ENCODE assay signal across 8 cellular contexts in genomic region chr2:98385050-98385699, GRCh38. TPM values are rescaled to one million over a fixed set of nuclear protein-coding genes. Genes with fewer than 3 reads are reported as not detected.
DNase-seq lines count a peak whose midpoint lies in the region; ATAC-seq and TF ChIP-seq lines count a peak whose summit lies in the region.

No MANE protein-coding gene starts in this region.

- H3K9me3 ChIP-seq in Peyer's patch = no peaks in the 10 kb centered on the region

- ATAC-seq in GM19351 (IDR thresholded peaks at IDR 0.05; ENCODE audit: unreplicated experiment) = no peak

- no peak overlapping the region for H3K27ac Mint-ChIP-seq in nephron progenitor cell

- peak; percentile 66 for DNase-seq in LHCN-M2 (ENCODE audit: low read depth)
- peak; percentile 61 to 85 (median 83) for DNase-seq in Peyer's patch
- DNase-seq in activated T-cell treated with anti-CD3 and anti-CD28 coated beads, Interleukin-2, amount 50 U/mL, for 48 hours = peak; percentile 84 to 85
- DNase-seq in fibroblast of mammary gland (ENCODE audit: low read depth) = peak; percentile 74
- peak; percentile 87 for DNase-seq in nephron progenitor cell
- peak; percentile 59 for DNase-seq in stimulated activated naive CD4-positive, alpha-beta T cell treated with Interleukin-2 at 50 U/mL for 16 hours (lab: John Stamatoyannopoulos, UW)

- TF ChIP-seq POLR2A in Peyer's patch (IDR thresholded peaks at IDR 0.05) = no peak

- H3K27ac ChIP-seq in Peyer's patch = no peak overlapping the region

- peak; percentile 100 for TF ChIP-seq CTCF in GM12872 (IDR thresholded peaks at IDR 0.05; ENCODE audit: insufficient read depth, low read depth, low read length)
- peak; percentile 82 to 97 (median 96) for TF ChIP-seq CTCF in Peyer's patch (IDR thresholded peaks at IDR 0.05)
- peak; percentile 100 for TF ChIP-seq CTCF in fibroblast of mammary gland (conservative IDR thresholded peaks at IDR 0.05; ENCODE audit: control insufficient read depth, insufficient read depth, low read depth, low read length)
- peak; percentile 98 for TF ChIP-seq CTCF in nephron progenitor cell (IDR thresholded peaks at IDR 0.05)

- H3K4me1 ChIP-seq in Peyer's patch = no peaks in the 10 kb centered on the region

- no peaks in the 10 kb centered on the region for H3K36me3 ChIP-seq in Peyer's patch

- no peak overlapping the region for H3K4me3 Mint-ChIP-seq in nephron progenitor cell

- H3K36me3 Mint-ChIP-seq in nephron progenitor cell (ENCODE audit: low read depth) = no peaks in the 10 kb centered on the region

- H3K4me1 Mint-ChIP-seq in nephron progenitor cell = peaks cover 4% of the 10 kb centered on the region

- H3K4me3 ChIP-seq in Peyer's patch (no peak overlapping the region), fibroblast of mammary gland (ENCODE audit: control insufficient read depth, low read depth, low read length) (no peak overlapping the region)

- no peaks in the 10 kb centered on the region for H3K27me3 Mint-ChIP-seq in nephron progenitor cell (ENCODE audit: low read depth, poor library complexity)

- no peaks in the 10 kb centered on the region for H3K9me3 Mint-ChIP-seq in nephron progenitor cell

- H3K27me3 ChIP-seq in Peyer's patch = no peaks in the 10 kb centered on the region

RNA-seq across cellular contexts. Expression of gene CNGA3, which starts 38.9 kb away (rescaled TPM):
- total RNA-seq in LHCN-M2 (2014; rRNA removed) = 0.23 and 0.58 TPM in 2 replicates
- 0.13 TPM for polyA plus RNA-seq in LHCN-M2 (2012)
- 1 to 10 TPM in 3 of 4 donors, not detected in 1; 1.7 to 3.0 (median 2.2) TPM for total RNA-seq in Peyer's patch

RNA-seq across cellular contexts. Expression of gene INPP4A, which starts 59.5 kb away (rescaled TPM):
- 11.8 and 13.9 TPM in 2 replicates for total RNA-seq in LHCN-M2 (2014; rRNA removed)
- 5.7 TPM for polyA plus RNA-seq in LHCN-M2 (2012)
- 10 to 100 TPM; 15.6 to 78.4 (median 27.4) TPM for total RNA-seq in Peyer's patch
